6 cellular contexts compared by ENCODE assay signal in the genomic region with DNA sequence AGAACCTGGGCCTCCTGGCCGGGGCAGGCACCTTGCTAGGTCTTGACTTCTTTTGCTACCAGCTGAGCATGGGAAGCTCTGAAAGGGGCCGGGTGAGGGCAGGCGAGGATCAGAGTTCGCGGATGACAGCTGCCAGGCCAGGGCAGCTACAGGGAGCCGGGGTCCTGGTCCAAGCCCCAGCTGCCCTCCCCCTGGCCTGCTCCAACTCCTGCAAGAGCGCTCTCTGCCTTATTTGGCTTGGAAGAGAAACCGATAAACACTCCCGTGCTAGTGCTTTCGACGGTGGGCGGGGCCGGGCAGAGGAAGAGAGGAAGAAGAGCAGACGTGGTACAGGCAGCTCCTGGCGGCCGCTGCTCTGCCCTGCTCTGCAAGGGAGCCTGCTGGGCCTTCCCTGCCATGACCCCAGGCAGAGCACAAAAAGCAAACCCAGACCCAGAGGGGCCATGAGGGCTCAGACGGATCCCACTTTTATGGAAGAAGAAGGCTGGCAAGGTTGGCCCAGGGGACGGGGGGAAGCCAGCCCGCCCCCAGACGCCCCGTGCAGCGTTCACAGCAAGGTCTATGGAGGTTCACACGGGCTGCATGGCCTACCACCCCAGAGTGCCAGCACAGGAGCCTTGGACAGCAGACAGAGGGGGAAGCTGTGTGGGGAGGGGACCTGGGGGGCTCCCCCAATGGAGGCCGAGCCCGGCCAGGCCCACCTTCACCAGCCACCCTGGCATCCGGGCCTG.
DNase-seq lines count a peak whose midpoint lies in the region; ATAC-seq lines count a peak whose summit lies in the region.

No MANE protein-coding gene starts in this region.

- H3K27me3 Mint-ChIP-seq in central memory CD8-positive, alpha-beta T cell: no peaks in the 10 kb centered on the region

- H3K9me3 Mint-ChIP-seq in central memory CD8-positive, alpha-beta T cell: no peaks in the 10 kb centered on the region

- peak; percentile 78 for ATAC-seq in central memory CD8-positive, alpha-beta T cell (replicated peaks; ENCODE audit: extremely low read depth, poor library complexity, severe bottlenecking)
- ATAC-seq in GM21825 (IDR thresholded peaks at IDR 0.05; ENCODE audit: unreplicated experiment): no peak

- peaks cover 8% of the 10 kb centered on the region for H3K36me3 Mint-ChIP-seq in central memory CD8-positive, alpha-beta T cell (ENCODE audit: insufficient read depth)

- H3K27ac Mint-ChIP-seq in central memory CD8-positive, alpha-beta T cell (ENCODE audit: low read depth): peak overlapping the region; percentile 55

- H3K4me1 Mint-ChIP-seq in central memory CD8-positive, alpha-beta T cell: peaks cover 42% of the 10 kb centered on the region

- DNase-seq in SHP77 treated with DMSO at 0.1 percent for 48 hours (lab: John Stamatoyannopoulos, UW): peak; percentile 68
- no peak for DNase-seq in central memory CD8-positive, alpha-beta T cell (ENCODE audit: low spot score in 2 of 2)
- peak; percentile 55 for DNase-seq in stimulated activated CD4-positive, alpha-beta T cell treated with anti-CD3 and anti-CD28 coated beads, Interleukin-12 subunit alpha, Interleukin-12 subunit beta, amount 100 ng/mL, for 4 hours
- DNase-seq in NCI-H1417 (lab: John Stamatoyannopoulos, UW): no peak
- no peak for DNase-seq in NCI-H2227 (lab: John Stamatoyannopoulos, UW; ENCODE audit: unreplicated experiment)

- H3K4me3 Mint-ChIP-seq in central memory CD8-positive, alpha-beta T cell: peak overlapping the region; percentile 55

Comparison
In these comparisons a context has a peak if more than half of its experiments do, and no peak if none do; other contexts are left out.
1. DNase-seq: peak in SHP77 treated with DMSO at 0.1 percent for 48 hours (single experiment) and stimulated activated CD4-positive, alpha-beta T cell treated with anti-CD3 and anti-CD28 coated beads, Interleukin-12 subunit alpha, Interleukin-12 subunit beta, amount 100 ng/mL, for 4 hours (single experiment); none in central memory CD8-positive, alpha-beta T cell (0 of 2), NCI-H1417 (0 of 3) and NCI-H2227 (single experiment).